22 cellular contexts compared by ENCODE assay signal in the genomic region with DNA sequence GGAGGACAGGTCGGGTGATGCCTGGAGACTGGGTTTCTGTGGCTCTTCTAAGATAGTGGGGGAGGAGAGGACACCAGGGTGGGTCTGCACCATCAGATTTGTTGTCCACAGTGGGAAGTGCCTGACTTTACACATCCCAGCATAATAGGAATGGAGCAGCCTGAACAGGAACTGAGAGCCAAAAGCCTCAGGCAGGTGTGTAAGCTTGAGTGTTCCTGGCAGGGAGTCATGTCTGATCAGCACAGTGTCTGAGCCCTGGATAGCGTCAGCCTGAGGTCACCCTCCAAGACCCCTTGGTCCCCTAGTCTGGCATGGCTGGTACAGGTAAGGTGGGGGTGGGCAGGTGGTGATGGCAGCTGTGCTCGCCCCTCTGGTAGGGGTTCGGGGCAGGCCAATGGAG. TPM values are rescaled to one million over a fixed set of nuclear protein-coding genes. Genes with fewer than 3 reads are reported as not detected.
DNase-seq lines count a peak whose midpoint lies in the region; ATAC-seq, FAIRE-seq and TF ChIP-seq lines count a peak whose summit lies in the region.
"Had no signal": no experiment of that assay in that cellular context is flagged by ENCODE, and none has a peak within 500 bp of the region (broad histone marks: within the 10 kb centered on the region; RNA-seq: fewer than 3 reads in every experiment).

No MANE protein-coding gene starts in this region.

- H3K9me3 ChIP-seq in heart right ventricle, result no peaks in the 10 kb centered on the region
- no peaks in the 10 kb centered on the region for H3K9me3 ChIP-seq in kidney (ENCODE audit: control insufficient read depth in 1 of 2, low read length in 2 of 2)
- H3K9me3 ChIP-seq: SJCRH30 had no signal

- peaks cover 0 to 4% (median 0%) of the 10 kb centered on the region in 9 donors for H3K4me1 ChIP-seq in heart right ventricle
- no peaks in the 10 kb centered on the region for H3K4me1 ChIP-seq in kidney (ENCODE audit: control insufficient read depth in 1 of 2, insufficient read depth in 1 of 2, low read depth in 1 of 2, low read length in 2 of 2)
- H3K4me1 ChIP-seq: SJCRH30 had no signal

- TF ChIP-seq CTCF in heart right ventricle (IDR thresholded peaks at IDR 0.05), result no peak
- TF ChIP-seq CTCF in epithelial cell of esophagus (IDR thresholded peaks at IDR 0.05; ENCODE audit: insufficient read depth, low read depth, low read length, missing control alignments), result no peak
- TF ChIP-seq CTCF in kidney (IDR thresholded peaks at IDR 0.05; ENCODE audit: borderline replicate concordance, extremely low read depth, insufficient read depth), result no peak

- ATAC-seq in Right ventricle myocardium inferior (no peak), heart right ventricle (no peak), HG02763 (IDR thresholded peaks at IDR 0.05; ENCODE audit: unreplicated experiment) (no peak)
- ATAC-seq: CD8-positive, alpha-beta T cell; Panc1 had no signal

- no peak for FAIRE-seq in kidney (lab: Jason Lieb, UNC)

- peaks cover 0 to 4% (median 0%) of the 10 kb centered on the region in 7 donors for H3K27me3 ChIP-seq in heart right ventricle

- H3K27ac ChIP-seq in heart right ventricle, result no peak overlapping the region
- no peak overlapping the region for H3K27ac ChIP-seq in kidney (ENCODE audit: low read depth in 2 of 2, low read length in 2 of 2)
- H3K27ac ChIP-seq: SJCRH30 had no signal

- H3K9ac ChIP-seq in kidney (ENCODE audit: low read length in 2 of 2), result no peak overlapping the region

- H3K36me3 ChIP-seq in heart right ventricle (no peaks in the 10 kb centered on the region), kidney (ENCODE audit: control insufficient read depth in 1 of 2, insufficient read depth in 2 of 2, low read length in 2 of 2) (no peaks in the 10 kb centered on the region)
- H3K36me3 ChIP-seq: SJCRH30 had no signal

- WGBS in heart right ventricle, 2 donors, result 66 to 71% methylated on average over 4 of the region's 4 CpGs

- intact Hi-C loops in Right ventricle myocardium inferior (cut with DNase I), result no loop called here
- intact Hi-C loops in heart right ventricle (cut with DNase I), result no loop called here
- intact Hi-C loops in kidney (cut with DNase I), result no loop called here

- H3K4me3 ChIP-seq in heart right ventricle (no peak overlapping the region), epithelial cell of esophagus (ENCODE audit: low read length) (no peak overlapping the region), kidney (ENCODE audit: low read length in 2 of 2) (no peak overlapping the region)
- H3K4me3 ChIP-seq: SJCRH30 had no signal

- DNase-seq in NCI-H1105 treated with DMSO at 0.1 percent for 48 hours (lab: John Stamatoyannopoulos, UW) (peak; percentile 16), NCI-H1105 (lab: John Stamatoyannopoulos, UW) (no peak), Right ventricle myocardium inferior (ENCODE audit: missing footprints) (peak; percentile 37), heart right ventricle (no peak), epithelial cell of esophagus (ENCODE audit: low read depth) (peak; percentile 51), ureter (ENCODE audit: low spot score) (no peak), kidney (no peak)
- DNase-seq: AML-193; C1 segment of cervical spinal cord; CD8-positive, alpha-beta T cell; EL; GF-D8; Karpas-422; NCI-H146; NCI-H2081; NCI-H446; NCI-H526 treated with DMSO at 0.1 percent for 48 hours; SJCRH30; T-helper 1 cell had no signal

RNA-seq across cellular contexts. Expression of a gene that starts 20.2 kb away (rescaled TPM):
- total RNA-seq in Right ventricle myocardium inferior, result 165 TPM
- 100 to 1,000 TPM in 4 of 10 donors, 10 to 100 TPM in 6; 56.4 to 221 (median 74.9) TPM for total RNA-seq in heart right ventricle
- 100 to 1,000 TPM; 134 to 154 TPM for polyA plus RNA-seq in heart right ventricle
- 8.1 TPM for total RNA-seq in ureter
- 4.2 TPM for total RNA-seq in kidney
- 39.6 TPM for polyA plus RNA-seq in kidney (ENCODE audit: insufficient read depth, low read depth, low replicate concordance)
- total RNA-seq: CD8-positive, alpha-beta T cell; MCF 10A; SJCRH30 had no signal

RNA-seq across cellular contexts. Expression of a gene that starts 48.7 kb away (rescaled TPM):
- total RNA-seq in Right ventricle myocardium inferior (35.6 TPM), heart right ventricle (10 to 100 TPM; 26.5 to 77.1 (median 38.1) TPM), ureter (26.9 TPM), kidney (31.5 TPM)
- polyA plus RNA-seq in heart right ventricle (10 to 100 TPM; 34.2 to 45.1 TPM), kidney (ENCODE audit: insufficient read depth, low read depth, low replicate concordance) (25.0 TPM)
- total RNA-seq: CD8-positive, alpha-beta T cell had no signal

Comparison
In these comparisons a context has a peak if more than half of its experiments do, and no peak if none do; other contexts are left out.
1. DNase-seq: peak in NCI-H1105 treated with DMSO at 0.1 percent for 48 hours (single experiment), Right ventricle myocardium inferior (single experiment) and epithelial cell of esophagus (single experiment); none in NCI-H1105 (single experiment), heart right ventricle (0 of 2), ureter (single experiment) and kidney (single experiment).